ENCODE assay signal across 2 cellular contexts in the genomic region with DNA sequence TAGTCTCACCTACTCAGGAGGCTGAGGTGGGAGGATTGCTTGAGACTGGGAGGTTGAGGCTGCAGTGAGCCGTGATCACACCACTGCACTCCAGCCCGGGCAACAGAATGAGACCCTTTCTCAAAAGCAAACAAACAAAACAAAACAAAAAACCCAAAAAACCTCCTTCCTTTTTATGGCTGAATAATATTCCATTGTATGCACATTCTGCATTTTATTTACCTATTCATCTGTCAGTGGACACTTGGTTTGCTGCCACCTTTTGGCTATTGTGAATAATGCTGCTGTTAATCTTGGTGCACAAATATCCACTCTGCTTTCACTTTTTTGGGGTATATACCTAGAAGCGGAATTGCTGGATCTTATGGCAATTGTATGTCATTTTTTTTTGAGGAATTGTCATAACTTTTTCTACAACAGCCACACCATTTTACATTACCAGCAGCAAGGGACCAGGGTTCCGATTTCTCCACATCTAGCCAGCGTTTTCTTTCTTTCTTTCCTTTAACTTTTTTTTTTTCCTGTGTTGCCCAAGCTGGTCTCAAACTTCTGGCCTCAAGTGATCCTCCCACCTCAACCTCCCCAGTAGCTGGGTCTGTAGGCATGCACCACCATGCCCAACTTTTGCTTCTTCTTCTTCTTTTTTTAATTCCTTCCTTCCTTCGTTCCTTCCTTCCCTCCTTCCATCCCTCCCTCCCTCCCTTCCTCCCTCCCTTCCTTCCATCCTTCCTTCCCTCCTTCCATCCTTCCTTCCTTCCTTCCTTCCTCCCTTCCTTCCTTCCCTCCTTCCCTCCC.
TF ChIP-seq lines count a peak whose summit lies in the region.

No MANE protein-coding gene starts in this region.

TF ChIP-seq in Ishikawa, 13 proteins besides CTCF, POLR2A, EP300 and RAD21:
- TF ChIP-seq, protein P1, sequence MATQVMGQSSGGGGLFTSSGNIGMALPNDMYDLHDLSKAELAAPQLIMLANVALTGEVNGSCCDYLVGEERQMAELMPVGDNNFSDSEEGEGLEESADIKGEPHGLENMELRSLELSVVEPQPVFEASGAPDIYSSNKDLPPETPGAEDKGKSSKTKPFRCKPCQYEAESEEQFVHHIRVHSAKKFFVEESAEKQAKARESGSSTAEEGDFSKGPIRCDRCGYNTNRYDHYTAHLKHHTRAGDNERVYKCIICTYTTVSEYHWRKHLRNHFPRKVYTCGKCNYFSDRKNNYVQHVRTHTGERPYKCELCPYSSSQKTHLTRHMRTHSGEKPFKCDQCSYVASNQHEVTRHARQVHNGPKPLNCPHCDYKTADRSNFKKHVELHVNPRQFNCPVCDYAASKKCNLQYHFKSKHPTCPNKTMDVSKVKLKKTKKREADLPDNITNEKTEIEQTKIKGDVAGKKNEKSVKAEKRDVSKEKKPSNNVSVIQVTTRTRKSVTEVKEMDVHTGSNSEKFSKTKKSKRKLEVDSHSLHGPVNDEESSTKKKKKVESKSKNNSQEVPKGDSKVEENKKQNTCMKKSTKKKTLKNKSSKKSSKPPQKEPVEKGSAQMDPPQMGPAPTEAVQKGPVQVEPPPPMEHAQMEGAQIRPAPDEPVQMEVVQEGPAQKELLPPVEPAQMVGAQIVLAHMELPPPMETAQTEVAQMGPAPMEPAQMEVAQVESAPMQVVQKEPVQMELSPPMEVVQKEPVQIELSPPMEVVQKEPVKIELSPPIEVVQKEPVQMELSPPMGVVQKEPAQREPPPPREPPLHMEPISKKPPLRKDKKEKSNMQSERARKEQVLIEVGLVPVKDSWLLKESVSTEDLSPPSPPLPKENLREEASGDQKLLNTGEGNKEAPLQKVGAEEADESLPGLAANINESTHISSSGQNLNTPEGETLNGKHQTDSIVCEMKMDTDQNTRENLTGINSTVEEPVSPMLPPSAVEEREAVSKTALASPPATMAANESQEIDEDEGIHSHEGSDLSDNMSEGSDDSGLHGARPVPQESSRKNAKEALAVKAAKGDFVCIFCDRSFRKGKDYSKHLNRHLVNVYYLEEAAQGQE (IDR thresholded peaks at IDR 0.05; ENCODE audit: low read depth) = no peak
- TF ChIP-seq CREB1 (IDR thresholded peaks at IDR 0.05; ENCODE audit: low read depth) (no peak), FOXM1 (IDR thresholded peaks at IDR 0.05; ENCODE audit: borderline replicate concordance, low read depth) (no peak), YY1 (IDR thresholded peaks at IDR 0.05; ENCODE audit: low read depth) (no peak), TEAD4 (IDR thresholded peaks at IDR 0.05) (no peak), NFIC (IDR thresholded peaks at IDR 0.05) (no peak), TAF1 (IDR thresholded peaks at IDR 0.05; ENCODE audit: low read depth) (no peak), TCF12 (IDR thresholded peaks at IDR 0.05; ENCODE audit: low read depth) (no peak), CEBPB (IDR thresholded peaks at IDR 0.05) (no peak), ZBTB7A (IDR thresholded peaks at IDR 0.05; ENCODE audit: low read depth) (no peak)
- TF ChIP-seq, protein P2, sequence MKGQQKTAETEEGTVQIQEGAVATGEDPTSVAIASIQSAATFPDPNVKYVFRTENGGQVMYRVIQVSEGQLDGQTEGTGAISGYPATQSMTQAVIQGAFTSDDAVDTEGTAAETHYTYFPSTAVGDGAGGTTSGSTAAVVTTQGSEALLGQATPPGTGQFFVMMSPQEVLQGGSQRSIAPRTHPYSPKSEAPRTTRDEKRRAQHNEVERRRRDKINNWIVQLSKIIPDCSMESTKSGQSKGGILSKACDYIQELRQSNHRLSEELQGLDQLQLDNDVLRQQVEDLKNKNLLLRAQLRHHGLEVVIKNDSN (IDR thresholded peaks at IDR 0.05) = no peak
- TF ChIP-seq, protein P3, sequence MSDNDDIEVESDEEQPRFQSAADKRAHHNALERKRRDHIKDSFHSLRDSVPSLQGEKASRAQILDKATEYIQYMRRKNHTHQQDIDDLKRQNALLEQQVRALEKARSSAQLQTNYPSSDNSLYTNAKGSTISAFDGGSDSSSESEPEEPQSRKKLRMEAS (IDR thresholded peaks at IDR 0.05) = no peak

TF ChIP-seq in K562, 482 proteins besides CTCF, POLR2A, EP300 and RAD21 (continued from another document and continues in another):
- TF ChIP-seq, protein P4, sequence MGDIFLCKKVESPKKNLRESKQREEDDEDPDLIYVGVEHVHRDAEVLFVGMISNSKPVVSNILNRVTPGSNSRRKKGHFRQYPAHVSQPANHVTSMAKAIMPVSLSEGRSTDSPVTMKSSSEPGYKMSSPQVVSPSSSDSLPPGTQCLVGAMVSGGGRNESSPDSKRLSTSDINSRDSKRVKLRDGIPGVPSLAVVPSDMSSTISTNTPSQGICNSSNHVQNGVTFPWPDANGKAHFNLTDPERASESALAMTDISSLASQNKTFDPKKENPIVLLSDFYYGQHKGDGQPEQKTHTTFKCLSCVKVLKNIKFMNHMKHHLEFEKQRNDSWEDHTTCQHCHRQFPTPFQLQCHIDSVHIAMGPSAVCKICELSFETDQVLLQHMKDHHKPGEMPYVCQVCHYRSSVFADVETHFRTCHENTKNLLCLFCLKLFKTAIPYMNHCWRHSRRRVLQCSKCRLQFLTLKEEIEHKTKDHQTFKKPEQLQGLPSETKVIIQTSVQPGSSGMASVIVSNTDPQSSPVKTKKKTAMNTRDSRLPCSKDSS (IDR thresholded peaks at IDR 0.05; ENCODE audit: low read depth, partially characterized antibody) = no peak
- TF ChIP-seq NR2C2 (CRISPR knock-in tag; IDR thresholded peaks at IDR 0.05) (no peak), NR2C2 (tag; IDR thresholded peaks at IDR 0.05) (no peak), HDAC6 (IDR thresholded peaks at IDR 0.05; ENCODE audit: low read depth, low read length) (no peak), TFAM (CRISPR knock-in tag; conservative IDR thresholded peaks at IDR 0.05) (no peak), HDGF (IDR thresholded peaks at IDR 0.05) (no peak), E2F3 (CRISPR knock-in tag; IDR thresholded peaks at IDR 0.05) (no peak), L3MBTL2 (IDR thresholded peaks at IDR 0.05) (no peak), TBP (optimal IDR thresholded peaks at IDR 0.05; ENCODE audit: low read depth, low read length) (no peak), POLR3A (IDR thresholded peaks at IDR 0.05; ENCODE audit: borderline replicate concordance, extremely low read depth, insufficient read depth, insufficient read length) (no peak), NFATC3 (IDR thresholded peaks at IDR 0.05) (no peak), ZNF165 (CRISPR knock-in tag; IDR thresholded peaks at IDR 0.05; ENCODE audit: borderline replicate concordance) (no peak), HMG20A (CRISPR knock-in tag; conservative IDR thresholded peaks at IDR 0.05) (no peak), HNRNPL (IDR thresholded peaks at IDR 0.05; ENCODE audit: low read depth, low read length) (no peak)
- TF ChIP-seq, protein P5, sequence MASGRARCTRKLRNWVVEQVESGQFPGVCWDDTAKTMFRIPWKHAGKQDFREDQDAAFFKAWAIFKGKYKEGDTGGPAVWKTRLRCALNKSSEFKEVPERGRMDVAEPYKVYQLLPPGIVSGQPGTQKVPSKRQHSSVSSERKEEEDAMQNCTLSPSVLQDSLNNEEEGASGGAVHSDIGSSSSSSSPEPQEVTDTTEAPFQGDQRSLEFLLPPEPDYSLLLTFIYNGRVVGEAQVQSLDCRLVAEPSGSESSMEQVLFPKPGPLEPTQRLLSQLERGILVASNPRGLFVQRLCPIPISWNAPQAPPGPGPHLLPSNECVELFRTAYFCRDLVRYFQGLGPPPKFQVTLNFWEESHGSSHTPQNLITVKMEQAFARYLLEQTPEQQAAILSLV (tag; IDR thresholded peaks at IDR 0.05) = no peak
- TF ChIP-seq, protein P6, sequence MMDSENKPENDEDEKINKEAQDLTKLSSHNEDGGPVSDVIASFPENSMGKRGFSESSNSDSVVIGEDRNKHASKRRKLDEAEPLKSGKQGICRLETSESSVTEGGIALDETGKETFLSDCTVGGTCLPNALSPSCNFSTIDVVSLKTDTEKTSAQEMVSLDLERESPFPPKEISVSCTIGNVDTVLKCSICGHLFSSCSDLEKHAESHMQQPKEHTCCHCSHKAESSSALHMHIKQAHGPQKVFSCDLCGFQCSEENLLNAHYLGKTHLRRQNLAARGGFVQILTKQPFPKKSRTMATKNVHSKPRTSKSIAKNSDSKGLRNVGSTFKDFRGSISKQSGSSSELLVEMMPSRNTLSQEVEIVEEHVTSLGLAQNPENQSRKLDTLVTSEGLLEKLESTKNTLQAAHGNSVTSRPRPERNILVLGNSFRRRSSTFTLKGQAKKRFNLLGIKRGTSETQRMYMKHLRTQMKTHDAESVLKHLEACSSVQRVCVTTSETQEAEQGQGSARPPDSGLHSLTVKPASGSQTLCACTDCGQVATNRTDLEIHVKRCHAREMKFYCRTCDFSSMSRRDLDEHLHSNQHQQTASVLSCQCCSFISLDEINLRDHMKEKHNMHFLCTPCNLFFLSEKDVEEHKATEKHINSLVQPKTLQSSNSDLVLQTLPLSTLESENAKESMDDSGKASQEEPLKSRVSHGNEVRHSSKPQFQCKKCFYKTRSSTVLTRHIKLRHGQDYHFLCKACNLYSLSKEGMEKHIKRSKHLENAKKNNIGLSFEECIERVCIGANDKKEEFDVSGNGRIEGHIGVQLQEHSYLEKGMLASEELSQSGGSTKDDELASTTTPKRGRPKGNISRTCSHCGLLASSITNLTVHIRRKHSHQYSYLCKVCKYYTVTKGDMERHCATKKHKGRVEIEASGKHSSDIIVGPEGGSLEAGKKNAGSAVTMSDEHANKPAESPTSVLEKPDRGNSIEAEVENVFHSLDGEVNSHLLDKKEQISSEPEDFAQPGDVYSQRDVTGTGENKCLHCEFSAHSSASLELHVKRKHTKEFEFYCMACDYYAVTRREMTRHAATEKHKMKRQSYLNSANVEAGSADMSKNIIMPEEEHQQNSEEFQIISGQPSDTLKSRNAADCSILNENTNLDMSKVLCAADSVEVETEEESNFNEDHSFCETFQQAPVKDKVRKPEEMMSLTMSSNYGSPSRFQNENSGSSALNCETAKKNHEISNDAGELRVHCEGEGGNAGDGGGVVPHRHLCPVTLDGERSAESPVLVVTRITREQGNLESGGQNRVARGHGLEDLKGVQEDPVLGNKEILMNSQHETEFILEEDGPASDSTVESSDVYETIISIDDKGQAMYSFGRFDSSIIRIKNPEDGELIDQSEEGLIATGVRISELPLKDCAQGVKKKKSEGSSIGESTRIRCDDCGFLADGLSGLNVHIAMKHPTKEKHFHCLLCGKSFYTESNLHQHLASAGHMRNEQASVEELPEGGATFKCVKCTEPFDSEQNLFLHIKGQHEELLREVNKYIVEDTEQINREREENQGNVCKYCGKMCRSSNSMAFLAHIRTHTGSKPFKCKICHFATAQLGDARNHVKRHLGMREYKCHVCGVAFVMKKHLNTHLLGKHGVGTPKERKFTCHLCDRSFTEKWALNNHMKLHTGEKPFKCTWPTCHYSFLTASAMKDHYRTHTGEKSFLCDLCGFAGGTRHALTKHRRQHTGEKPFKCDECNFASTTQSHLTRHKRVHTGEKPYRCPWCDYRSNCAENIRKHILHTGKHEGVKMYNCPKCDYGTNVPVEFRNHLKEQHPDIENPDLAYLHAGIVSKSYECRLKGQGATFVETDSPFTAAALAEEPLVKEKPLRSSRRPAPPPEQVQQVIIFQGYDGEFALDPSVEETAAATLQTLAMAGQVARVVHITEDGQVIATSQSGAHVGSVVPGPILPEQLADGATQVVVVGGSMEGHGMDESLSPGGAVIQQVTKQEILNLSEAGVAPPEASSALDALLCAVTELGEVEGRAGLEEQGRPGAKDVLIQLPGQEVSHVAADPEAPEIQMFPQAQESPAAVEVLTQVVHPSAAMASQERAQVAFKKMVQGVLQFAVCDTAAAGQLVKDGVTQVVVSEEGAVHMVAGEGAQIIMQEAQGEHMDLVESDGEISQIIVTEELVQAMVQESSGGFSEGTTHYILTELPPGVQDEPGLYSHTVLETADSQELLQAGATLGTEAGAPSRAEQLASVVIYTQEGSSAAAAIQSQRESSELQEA (IDR thresholded peaks at IDR 0.05; ENCODE audit: low read depth) = no peak
- TF ChIP-seq, protein P7, sequence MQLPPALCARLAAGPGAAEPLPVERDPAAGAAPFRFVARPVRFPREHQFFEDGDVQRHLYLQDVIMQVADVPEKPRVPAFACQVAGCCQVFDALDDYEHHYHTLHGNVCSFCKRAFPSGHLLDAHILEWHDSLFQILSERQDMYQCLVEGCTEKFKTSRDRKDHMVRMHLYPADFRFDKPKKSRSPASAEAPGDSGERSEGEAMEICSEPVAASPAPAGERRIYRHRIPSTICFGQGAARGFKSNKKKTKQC (CRISPR knock-in tag; IDR thresholded peaks at IDR 0.05) = no peak
- TF ChIP-seq, protein P8, sequence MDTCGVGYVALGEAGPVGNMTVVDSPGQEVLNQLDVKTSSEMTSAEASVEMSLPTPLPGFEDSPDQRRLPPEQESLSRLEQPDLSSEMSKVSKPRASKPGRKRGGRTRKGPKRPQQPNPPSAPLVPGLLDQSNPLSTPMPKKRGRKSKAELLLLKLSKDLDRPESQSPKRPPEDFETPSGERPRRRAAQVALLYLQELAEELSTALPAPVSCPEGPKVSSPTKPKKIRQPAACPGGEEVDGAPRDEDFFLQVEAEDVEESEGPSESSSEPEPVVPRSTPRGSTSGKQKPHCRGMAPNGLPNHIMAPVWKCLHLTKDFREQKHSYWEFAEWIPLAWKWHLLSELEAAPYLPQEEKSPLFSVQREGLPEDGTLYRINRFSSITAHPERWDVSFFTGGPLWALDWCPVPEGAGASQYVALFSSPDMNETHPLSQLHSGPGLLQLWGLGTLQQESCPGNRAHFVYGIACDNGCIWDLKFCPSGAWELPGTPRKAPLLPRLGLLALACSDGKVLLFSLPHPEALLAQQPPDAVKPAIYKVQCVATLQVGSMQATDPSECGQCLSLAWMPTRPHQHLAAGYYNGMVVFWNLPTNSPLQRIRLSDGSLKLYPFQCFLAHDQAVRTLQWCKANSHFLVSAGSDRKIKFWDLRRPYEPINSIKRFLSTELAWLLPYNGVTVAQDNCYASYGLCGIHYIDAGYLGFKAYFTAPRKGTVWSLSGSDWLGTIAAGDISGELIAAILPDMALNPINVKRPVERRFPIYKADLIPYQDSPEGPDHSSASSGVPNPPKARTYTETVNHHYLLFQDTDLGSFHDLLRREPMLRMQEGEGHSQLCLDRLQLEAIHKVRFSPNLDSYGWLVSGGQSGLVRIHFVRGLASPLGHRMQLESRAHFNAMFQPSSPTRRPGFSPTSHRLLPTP (IDR thresholded peaks at IDR 0.05; ENCODE audit: borderline replicate concordance, extremely low read depth, insufficient read length) = no peak
- TF ChIP-seq, protein P9, sequence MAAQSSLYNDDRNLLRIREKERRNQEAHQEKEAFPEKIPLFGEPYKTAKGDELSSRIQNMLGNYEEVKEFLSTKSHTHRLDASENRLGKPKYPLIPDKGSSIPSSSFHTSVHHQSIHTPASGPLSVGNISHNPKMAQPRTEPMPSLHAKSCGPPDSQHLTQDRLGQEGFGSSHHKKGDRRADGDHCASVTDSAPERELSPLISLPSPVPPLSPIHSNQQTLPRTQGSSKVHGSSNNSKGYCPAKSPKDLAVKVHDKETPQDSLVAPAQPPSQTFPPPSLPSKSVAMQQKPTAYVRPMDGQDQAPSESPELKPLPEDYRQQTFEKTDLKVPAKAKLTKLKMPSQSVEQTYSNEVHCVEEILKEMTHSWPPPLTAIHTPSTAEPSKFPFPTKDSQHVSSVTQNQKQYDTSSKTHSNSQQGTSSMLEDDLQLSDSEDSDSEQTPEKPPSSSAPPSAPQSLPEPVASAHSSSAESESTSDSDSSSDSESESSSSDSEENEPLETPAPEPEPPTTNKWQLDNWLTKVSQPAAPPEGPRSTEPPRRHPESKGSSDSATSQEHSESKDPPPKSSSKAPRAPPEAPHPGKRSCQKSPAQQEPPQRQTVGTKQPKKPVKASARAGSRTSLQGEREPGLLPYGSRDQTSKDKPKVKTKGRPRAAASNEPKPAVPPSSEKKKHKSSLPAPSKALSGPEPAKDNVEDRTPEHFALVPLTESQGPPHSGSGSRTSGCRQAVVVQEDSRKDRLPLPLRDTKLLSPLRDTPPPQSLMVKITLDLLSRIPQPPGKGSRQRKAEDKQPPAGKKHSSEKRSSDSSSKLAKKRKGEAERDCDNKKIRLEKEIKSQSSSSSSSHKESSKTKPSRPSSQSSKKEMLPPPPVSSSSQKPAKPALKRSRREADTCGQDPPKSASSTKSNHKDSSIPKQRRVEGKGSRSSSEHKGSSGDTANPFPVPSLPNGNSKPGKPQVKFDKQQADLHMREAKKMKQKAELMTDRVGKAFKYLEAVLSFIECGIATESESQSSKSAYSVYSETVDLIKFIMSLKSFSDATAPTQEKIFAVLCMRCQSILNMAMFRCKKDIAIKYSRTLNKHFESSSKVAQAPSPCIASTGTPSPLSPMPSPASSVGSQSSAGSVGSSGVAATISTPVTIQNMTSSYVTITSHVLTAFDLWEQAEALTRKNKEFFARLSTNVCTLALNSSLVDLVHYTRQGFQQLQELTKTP (IDR thresholded peaks at IDR 0.05; ENCODE audit: low read depth in 1 of 2, partially characterized antibody in 2 of 2) = no peak
